Comparison of ENCODE assay signal across 35 cellular contexts in genomic region chr4:58050439-58050838, GRCh38.
"Had no signal": no experiment of that assay in that cellular context is flagged by ENCODE, and none has a peak within 500 bp of the region (broad histone marks: within the 10 kb centered on the region; RNA-seq: fewer than 3 reads in every experiment).

No MANE protein-coding gene starts in this region.

- H3K27me3 ChIP-seq: MG63 had no signal

- H3K27ac ChIP-seq: KMS-11 had no signal

- H3K9ac ChIP-seq: KMS-11 had no signal

- DNase-seq: Karpas-422, Kasumi-1, KG1, MG63, MM.1S, MV-4-11, NCI-H1048, NCI-H1092, NCI-H1092 treated with DMSO at 0.1 percent for 48 hours, NCI-H1105, NCI-H1105 treated with DMSO at 0.1 percent for 48 hours, NCI-H1417, NCI-H1417 treated with DMSO at 0.1 percent for 48 hours, NCI-H1436, NCI-H1436 treated with DMSO at 0.1 percent for 48 hours, NCI-H146, NCI-H1694, NCI-H1694 treated with DMSO at 0.1 percent for 48 hours, NCI-H187, NCI-H187 treated with DMSO at 0.1 percent for 48 hours, NCI-H1930, NCI-H2029, NCI-H2029 treated with DMSO at 0.1 percent for 48 hours, NCI-H2081, NCI-H2081 treated with DMSO at 0.1 percent for 48 hours, NCI-H2107, NCI-H2171, NCI-H2171 treated with DMSO at 0.1 percent for 48 hours, NCI-H2227 treated with DMSO at 0.1 percent for 48 hours, NCI-H226, NCI-H345, NCI-H446, NCI-H446 treated with DMSO at 0.1 percent for 48 hours, NCI-H510A had no signal

- H3K36me3 ChIP-seq: MG63 had no signal

- H3K9me3 ChIP-seq: MG63 had no signal

- H3K4me3 ChIP-seq: MG63 had no signal

- H3K4me2 ChIP-seq: KMS-11 had no signal
